In the genomic region with DNA sequence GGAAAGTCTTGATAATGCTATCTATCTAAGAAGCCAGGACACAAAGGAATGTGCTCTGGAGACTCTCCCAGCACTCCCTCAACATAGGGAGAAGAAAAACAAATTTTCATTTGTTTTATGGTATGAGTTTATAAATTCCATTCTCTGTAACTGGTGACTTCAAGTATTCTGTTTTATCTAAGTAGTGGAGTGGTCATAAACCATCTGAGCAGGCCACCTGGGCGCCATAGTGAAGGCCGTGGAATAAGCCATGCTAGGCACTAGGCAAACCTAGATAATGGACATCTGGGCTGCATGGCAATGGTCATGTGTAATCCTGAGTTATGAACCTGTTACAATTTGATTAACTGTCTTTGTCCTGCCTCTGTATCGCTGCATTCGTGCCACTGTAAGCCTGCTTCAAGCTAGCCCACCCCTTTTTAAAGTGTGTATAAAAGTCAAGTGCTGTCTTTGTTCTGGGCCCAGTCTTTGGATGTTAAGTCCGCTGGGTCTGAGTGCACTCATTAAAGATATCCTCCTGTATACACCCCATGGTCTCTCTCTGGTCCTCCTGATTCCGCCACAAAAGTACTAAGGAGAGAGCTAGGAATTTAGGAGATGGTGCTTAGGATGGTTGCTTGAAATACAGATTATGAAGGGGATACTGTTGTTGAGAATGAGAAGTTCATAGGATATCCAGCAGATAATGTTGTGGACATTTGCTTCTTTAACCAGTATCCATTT, we compare ENCODE assay signal across 1 cellular context.
TF ChIP-seq lines count a peak whose summit lies in the region.

No MANE protein-coding gene starts in this region.

TF ChIP-seq in HEK293, 187 proteins besides CTCF, POLR2A, EP300 and RAD21 (continued from another document):
- TF ChIP-seq, protein P1, sequence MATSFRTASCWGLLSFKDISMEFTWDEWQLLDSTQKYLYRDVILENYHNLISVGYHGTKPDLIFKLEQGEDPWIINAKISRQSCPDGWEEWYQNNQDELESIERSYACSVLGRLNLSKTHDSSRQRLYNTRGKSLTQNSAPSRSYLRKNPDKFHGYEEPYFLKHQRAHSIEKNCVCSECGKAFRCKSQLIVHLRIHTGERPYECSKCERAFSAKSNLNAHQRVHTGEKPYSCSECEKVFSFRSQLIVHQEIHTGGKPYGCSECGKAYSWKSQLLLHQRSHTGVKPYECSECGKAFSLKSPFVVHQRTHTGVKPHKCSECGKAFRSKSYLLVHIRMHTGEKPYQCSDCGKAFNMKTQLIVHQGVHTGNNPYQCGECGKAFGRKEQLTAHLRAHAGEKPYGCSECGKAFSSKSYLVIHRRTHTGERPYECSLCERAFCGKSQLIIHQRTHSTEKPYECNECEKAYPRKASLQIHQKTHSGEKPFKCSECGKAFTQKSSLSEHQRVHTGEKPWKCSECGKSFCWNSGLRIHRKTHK (tag by site-specific recombination; IDR thresholded peaks at IDR 0.05), result no peak
- TF ChIP-seq ZNF211 (tag by site-specific recombination; IDR thresholded peaks at IDR 0.05; ENCODE audit: low read depth) (no peak), KLF9 (tag by site-specific recombination; IDR thresholded peaks at IDR 0.05; ENCODE audit: low read depth) (no peak), ZNF670 (tag by site-specific recombination; IDR thresholded peaks at IDR 0.05; ENCODE audit: low read depth) (no peak), ZBTB21 (tag by site-specific recombination; IDR thresholded peaks at IDR 0.05) (no peak), ZNF660 (tag by site-specific recombination; IDR thresholded peaks at IDR 0.05) (no peak), ZNF544 (tag by site-specific recombination; IDR thresholded peaks at IDR 0.05) (peak; percentile 71; the same call in 1 of the 2 replicates), MYNN (tag by site-specific recombination; IDR thresholded peaks at IDR 0.05; ENCODE audit: borderline replicate concordance) (no peak), SETDB1 (IDR thresholded peaks at IDR 0.05; ENCODE audit: insufficient read length, low read length) (peak; percentile 64)
- TF ChIP-seq, protein P2, sequence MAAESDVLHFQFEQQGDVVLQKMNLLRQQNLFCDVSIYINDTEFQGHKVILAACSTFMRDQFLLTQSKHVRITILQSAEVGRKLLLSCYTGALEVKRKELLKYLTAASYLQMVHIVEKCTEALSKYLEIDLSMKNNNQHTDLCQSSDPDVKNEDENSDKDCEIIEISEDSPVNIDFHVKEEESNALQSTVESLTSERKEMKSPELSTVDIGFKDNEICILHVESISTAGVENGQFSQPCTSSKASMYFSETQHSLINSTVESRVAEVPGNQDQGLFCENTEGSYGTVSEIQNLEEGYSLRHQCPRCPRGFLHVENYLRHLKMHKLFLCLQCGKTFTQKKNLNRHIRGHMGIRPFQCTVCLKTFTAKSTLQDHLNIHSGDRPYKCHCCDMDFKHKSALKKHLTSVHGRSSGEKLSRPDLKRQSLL (tag by site-specific recombination; IDR thresholded peaks at IDR 0.05), result no peak
